33 cellular contexts compared by ENCODE assay signal in the genomic region with DNA sequence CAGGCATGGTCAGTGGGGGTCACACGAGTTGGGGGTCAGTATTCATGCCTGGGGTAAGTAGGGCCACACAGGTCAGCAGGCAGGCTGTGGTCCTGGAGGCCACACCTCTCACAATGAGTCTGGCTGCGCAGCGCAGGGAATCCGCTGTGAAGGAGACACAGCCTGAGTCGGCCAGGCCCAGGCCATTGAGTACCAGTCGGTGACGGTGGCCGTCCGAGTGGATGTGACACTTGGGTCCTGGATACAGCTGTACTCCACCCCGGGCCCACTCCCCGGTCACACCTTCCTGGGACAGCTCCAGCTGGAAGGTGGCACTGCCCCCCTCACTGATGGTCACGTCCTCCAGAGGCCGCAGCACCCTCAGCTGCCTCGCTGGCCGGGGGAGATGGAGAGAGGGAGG. TPM values are rescaled to one million over a fixed set of nuclear protein-coding genes. Genes with fewer than 3 reads are reported as not detected.
"Had no signal": no experiment of that assay in that cellular context is flagged by ENCODE, and none has a peak within 500 bp of the region (broad histone marks: within the 10 kb centered on the region; RNA-seq: fewer than 3 reads in every experiment).

No MANE protein-coding gene starts in this region.

- H3K9me3 Mint-ChIP-seq: activated CD4-positive, alpha-beta memory T cell treated with anti-CD3 and anti-CD28 coated beads for 36 hours; activated CD4-positive, alpha-beta T cell treated with anti-CD3 and anti-CD28 coated beads, Interleukin-2, amount 10 ng/mL, durations not matched to agents 24 days and 14 days; activated naive CD4-positive, alpha-beta T cell treated with anti-CD3 and anti-CD28 coated beads for 36 hours; activated naive CD8-positive, alpha-beta T cell treated with anti-CD3 and anti-CD28 coated beads for 36 hours; activated T-helper 1 cell treated with anti-CD3 and anti-CD28 coated beads, Interleukin-12 subunit alpha, Interleukin-12 subunit beta, Interleukin-2, Interleukin-4 antibody, amounts not matched to agents 30 ng/mL and 10 ng/mL and 1 ng/mL, durations not matched to agents 14 hours and 24 hours and 36 hours; dendritic cell treated with granulocyte-macrophage colony-stimulating factor and Interleukin-4, amounts not matched to agents 40 ng/mL and 50 ng/mL, for 4 days; stimulated activated memory B cell treated with anti-CD40 and anti-IgM and Interleukin-4, amounts not matched to agents 10 μg/mL and 1 μg/mL and 100 μg/mL, for 72 hours; stimulated activated naive CD8-positive, alpha-beta T cell treated with anti-CD3 and anti-CD28 coated beads, Interleukin-15, amount 100 ng/mL, for 72 hours had no signal

- H3K9me3 ChIP-seq: esophagus muscularis mucosa, left ventricle myocardium inferior, sigmoid colon, upper lobe of left lung had no signal

- H3K4me1 ChIP-seq: foreskin keratinocyte had no signal

- H3K36me3 Mint-ChIP-seq: activated CD4-positive, alpha-beta memory T cell treated with anti-CD3 and anti-CD28 coated beads for 36 hours; activated naive CD8-positive, alpha-beta T cell treated with anti-CD3 and anti-CD28 coated beads for 36 hours; stimulated activated memory B cell treated with anti-CD40 and anti-IgM and Interleukin-4, amounts not matched to agents 10 μg/mL and 1 μg/mL and 100 μg/mL, for 72 hours had no signal

- H3K4me3 ChIP-seq: esophagus muscularis mucosa, left ventricle myocardium inferior, sigmoid colon, upper lobe of left lung had no signal

- H3K4me3 Mint-ChIP-seq: activated CD4-positive, alpha-beta memory T cell treated with anti-CD3 and anti-CD28 coated beads for 36 hours; activated naive CD4-positive, alpha-beta T cell treated with anti-CD3 and anti-CD28 coated beads for 36 hours; activated naive CD8-positive, alpha-beta T cell treated with anti-CD3 and anti-CD28 coated beads for 36 hours; dendritic cell treated with granulocyte-macrophage colony-stimulating factor and Interleukin-4, amounts not matched to agents 40 ng/mL and 50 ng/mL, for 4 days; stimulated activated memory B cell treated with anti-CD40 and anti-IgM and Interleukin-4, amounts not matched to agents 10 μg/mL and 1 μg/mL and 100 μg/mL, for 72 hours; stimulated activated naive CD8-positive, alpha-beta T cell treated with anti-CD3 and anti-CD28 coated beads, Interleukin-15, amount 100 ng/mL, for 72 hours; T-helper 17 cell had no signal

- H3K27ac ChIP-seq: esophagus muscularis mucosa, foreskin keratinocyte, left ventricle myocardium inferior, sigmoid colon, upper lobe of left lung had no signal

- H3K36me3 ChIP-seq: upper lobe of left lung had no signal

- FAIRE-seq: astrocyte, small intestine had no signal

- H3K27ac Mint-ChIP-seq: activated CD4-positive, alpha-beta memory T cell treated with anti-CD3 and anti-CD28 coated beads for 36 hours; activated CD4-positive, alpha-beta T cell treated with anti-CD3 and anti-CD28 coated beads, Interleukin-2, amount 10 ng/mL, durations not matched to agents 24 days and 14 days; activated naive CD4-positive, alpha-beta T cell treated with anti-CD3 and anti-CD28 coated beads for 36 hours; activated naive CD8-positive, alpha-beta T cell treated with anti-CD3 and anti-CD28 coated beads for 36 hours; activated T-helper 1 cell treated with anti-CD3 and anti-CD28 coated beads, Interleukin-12 subunit alpha, Interleukin-12 subunit beta, Interleukin-2, Interleukin-4 antibody, amounts not matched to agents 30 ng/mL and 10 ng/mL and 1 ng/mL, durations not matched to agents 14 hours and 24 hours and 36 hours; dendritic cell treated with granulocyte-macrophage colony-stimulating factor and Interleukin-4, amounts not matched to agents 40 ng/mL and 50 ng/mL, for 4 days; progenitor cell of endocrine pancreas; stimulated activated memory B cell treated with anti-CD40 and anti-IgM and Interleukin-4, amounts not matched to agents 10 μg/mL and 1 μg/mL and 100 μg/mL, for 72 hours; stimulated activated naive CD8-positive, alpha-beta T cell treated with anti-CD3 and anti-CD28 coated beads, Interleukin-15, amount 100 ng/mL, for 72 hours had no signal

- DNase-seq: activated CD4-positive, alpha-beta memory T cell treated with anti-CD3 and anti-CD28 coated beads for 36 hours; activated CD4-positive, alpha-beta T cell treated with anti-CD3 and anti-CD28 coated beads, Interleukin-2, amount 10 ng/mL, durations not matched to agents 24 days and 14 days; activated CD4-positive, CD25-positive, alpha-beta regulatory T cell treated with anti-CD3 and anti-CD28 coated beads, Interleukin-2, amount 50 U/mL, for 72 hours; activated CD8-positive, alpha-beta memory T cell treated with anti-CD3 and anti-CD28 coated beads, Interleukin-2, amount 50 U/mL, for 4 hours; activated effector memory CD4-positive, alpha-beta T cell treated with anti-CD3 and anti-CD28 coated beads, Interleukin-2, amount 50 U/mL, for 16 hours; activated naive CD4-positive, alpha-beta T cell treated with anti-CD3 and anti-CD28 coated beads for 36 hours; activated naive CD8-positive, alpha-beta T cell treated with anti-CD3 and anti-CD28 coated beads for 36 hours; activated T-cell treated with anti-CD3 and anti-CD28 coated beads, Interleukin-2, amount 50 U/mL, for 1 hour; amniotic stem cell; caudate nucleus; foreskin keratinocyte; left ventricle myocardium inferior; mammary epithelial cell; sigmoid colon; small intestine; stimulated activated CD4-positive, alpha-beta T cell treated with anti-CD3 and anti-CD28 coated beads, Interleukin-1b, Interleukin-23, amount 100 ng/mL, for 48 hours; stimulated activated CD4-positive, alpha-beta T cell treated with anti-CD3 and anti-CD28 coated beads, Interleukin-4, amount 100 ng/mL, for 4 hours; stimulated activated CD8-positive, alpha-beta memory T cell treated with anti-CD3 and anti-CD28 coated beads, Interleukin-4, amount 100 ng/mL, for 48 hours; stimulated activated naive CD8-positive, alpha-beta T cell treated with anti-CD3 and anti-CD28 coated beads, Interleukin-15, amount 100 ng/mL, for 72 hours; substantia nigra; T-helper 17 cell; T1000 had no signal

- ATAC-seq: foreskin keratinocyte; stimulated activated memory B cell treated with anti-CD40 and anti-IgM and Interleukin-4, amounts not matched to agents 10 μg/mL and 1 μg/mL and 100 μg/mL, for 72 hours; stimulated activated naive CD8-positive, alpha-beta T cell treated with anti-CD3 and anti-CD28 coated beads, Interleukin-15, amount 100 ng/mL, for 72 hours; T-helper 17 cell had no signal

RNA-seq across cellular contexts. Expression of a gene that starts 17.7 kb away (rescaled TPM):
- total RNA-seq: activated CD4-positive, alpha-beta memory T cell treated with anti-CD3 and anti-CD28 coated beads for 36 hours; activated CD4-positive, alpha-beta T cell treated with anti-CD3 and anti-CD28 coated beads, Interleukin-2, amount 10 ng/mL, durations not matched to agents 24 days and 14 days; activated CD8-positive, alpha-beta memory T cell treated with anti-CD3 and anti-CD28 coated beads for 36 hours; activated naive CD4-positive, alpha-beta T cell treated with anti-CD3 and anti-CD28 coated beads for 36 hours; activated naive CD8-positive, alpha-beta T cell treated with anti-CD3 and anti-CD28 coated beads for 36 hours; activated T-helper 1 cell treated with anti-CD3 and anti-CD28 coated beads, Interleukin-12 subunit alpha, Interleukin-12 subunit beta, Interleukin-2, Interleukin-4 antibody, amounts not matched to agents 30 ng/mL and 10 ng/mL and 1 ng/mL, durations not matched to agents 14 hours and 24 hours and 36 hours; T-helper 17 cell had no signal

RNA-seq across cellular contexts. Expression of a gene that starts 40.1 kb away (rescaled TPM):
- total RNA-seq: activated CD4-positive, alpha-beta T cell treated with anti-CD3 and anti-CD28 coated beads, Interleukin-2, amount 10 ng/mL, durations not matched to agents 24 days and 14 days; activated CD8-positive, alpha-beta memory T cell treated with anti-CD3 and anti-CD28 coated beads for 36 hours; activated naive CD4-positive, alpha-beta T cell treated with anti-CD3 and anti-CD28 coated beads for 36 hours; activated naive CD8-positive, alpha-beta T cell treated with anti-CD3 and anti-CD28 coated beads for 36 hours; esophagus muscularis mucosa; foreskin keratinocyte; left ventricle myocardium inferior; mucosa of gallbladder; osteoblast; renal cortical epithelial cell had no signal
- polyA plus RNA-seq: foreskin keratinocyte had no signal
